Comparison of ENCODE assay signal across 28 cellular contexts in genomic region chr5:73686912-73687311, GRCh38.
A peak's percentile ranks its signal among the peaks of the same experiment; 100 is the strongest.
DNase-seq lines count a peak whose midpoint lies in the region; ATAC-seq and TF ChIP-seq lines count a peak whose summit lies in the region.
"Had no signal": no experiment of that assay in that cellular context is flagged by ENCODE, and none has a peak within 500 bp of the region (broad histone marks: within the 10 kb centered on the region; RNA-seq: fewer than 3 reads in every experiment).

No MANE protein-coding gene starts in this region.

- no peak overlapping the region for H3K4me3 ChIP-seq in GM06990 (replicated peaks; ENCODE audit: low read depth, low read length)
- H3K4me3 ChIP-seq: A549, cardiac muscle cell, coronary artery, SK-N-MC, transverse colon had no signal

- no peaks in the 10 kb centered on the region for H3K9me3 Mint-ChIP-seq in activated T-cell treated with anti-CD3 and anti-CD28 coated beads, Interleukin-2, amount 50 U/mL, for 24 hours
- H3K9me3 Mint-ChIP-seq: activated CD4-positive, alpha-beta memory T cell treated with anti-CD3 and anti-CD28 coated beads for 36 hours; activated naive CD4-positive, alpha-beta T cell treated with anti-CD3 and anti-CD28 coated beads, Interleukin-2, amount 50 U/mL, for 72 hours; activated T-helper 17 cell treated with anti-CD3 and anti-CD28 coated beads, Interleukin-2, amount 50 U/mL, for 72 hours; CD4-positive, alpha-beta memory T cell; effector memory CD8-positive, alpha-beta T cell had no signal

- no peak overlapping the region for H3K27ac Mint-ChIP-seq in activated T-cell treated with anti-CD3 and anti-CD28 coated beads, Interleukin-2, amount 50 U/mL, for 24 hours
- H3K27ac Mint-ChIP-seq: activated CD4-positive, alpha-beta memory T cell treated with anti-CD3 and anti-CD28 coated beads for 36 hours; activated naive CD4-positive, alpha-beta T cell treated with anti-CD3 and anti-CD28 coated beads, Interleukin-2, amount 50 U/mL, for 72 hours; activated T-helper 17 cell treated with anti-CD3 and anti-CD28 coated beads, Interleukin-2, amount 50 U/mL, for 72 hours; CD4-positive, alpha-beta memory T cell; effector memory CD8-positive, alpha-beta T cell; immature natural killer cell; memory B cell had no signal

- H3K36me3 ChIP-seq in GM06990 (ENCODE audit: control insufficient read depth, insufficient read depth, low read length) = no peaks in the 10 kb centered on the region
- H3K36me3 ChIP-seq: cardiac muscle cell, transverse colon had no signal

- ATAC-seq in GM18868 (IDR thresholded peaks at IDR 0.05; ENCODE audit: unreplicated experiment) = peak; percentile 54
- ATAC-seq in GM21786 (IDR thresholded peaks at IDR 0.05; ENCODE audit: unreplicated experiment) = peak; percentile 57
- peak; percentile 62 for ATAC-seq in HG03378 (IDR thresholded peaks at IDR 0.05; ENCODE audit: unreplicated experiment)
- ATAC-seq in HG03039 (IDR thresholded peaks at IDR 0.05; ENCODE audit: unreplicated experiment) = no peak
- no peak for ATAC-seq in GM19455 (IDR thresholded peaks at IDR 0.05; ENCODE audit: unreplicated experiment)
- ATAC-seq: A549; activated naive CD4-positive, alpha-beta T cell treated with anti-CD3 and anti-CD28 coated beads, Interleukin-2, amount 50 U/mL, for 72 hours; activated T-helper 17 cell treated with anti-CD3 and anti-CD28 coated beads, Interleukin-2, amount 50 U/mL, for 72 hours; effector memory CD8-positive, alpha-beta T cell; left colon had no signal

- H3K27me3 ChIP-seq in GM06990 (replicated peaks; ENCODE audit: control insufficient read depth, insufficient read depth, low read length) = no peaks in the 10 kb centered on the region
- H3K27me3 ChIP-seq: cardiac muscle cell, transverse colon had no signal

- H3K36me3 Mint-ChIP-seq in activated T-cell treated with anti-CD3 and anti-CD28 coated beads, Interleukin-2, amount 50 U/mL, for 24 hours (ENCODE audit: low read depth) = no peaks in the 10 kb centered on the region
- H3K36me3 Mint-ChIP-seq: activated CD4-positive, alpha-beta memory T cell treated with anti-CD3 and anti-CD28 coated beads for 36 hours; activated naive CD4-positive, alpha-beta T cell treated with anti-CD3 and anti-CD28 coated beads, Interleukin-2, amount 50 U/mL, for 72 hours; CD4-positive, alpha-beta memory T cell; memory B cell had no signal

- TF ChIP-seq CTCF in GM06990 (IDR thresholded peaks at IDR 0.05; ENCODE audit: insufficient read depth, low read length, poor library complexity, severe bottlenecking) = no peak

- DNase-seq in GM06990 (ENCODE audit: extremely low read depth, insufficient read length) (peak; percentile 37), H4 (ENCODE audit: low spot score) (no peak)
- no peak for DNase-seq in activated T-cell treated with anti-CD3 and anti-CD28 coated beads, Interleukin-2, amount 50 U/mL, for 24 hours
- DNase-seq: activated CD4-positive, alpha-beta memory T cell treated with anti-CD3 and anti-CD28 coated beads for 36 hours; activated CD8-positive, alpha-beta memory T cell treated with anti-CD3 and anti-CD28 coated beads, Interleukin-2, amount 50 U/mL, for 4 hours; AML-193; CD4-positive, alpha-beta memory T cell; effector memory CD8-positive, alpha-beta T cell; GOT3; immature natural killer cell; left colon; NCI-H1105; NCI-H187 treated with DMSO at 0.1 percent for 48 hours; NCI-H524 treated with DMSO at 0.1 percent for 48 hours; stimulated activated CD4-positive, alpha-beta T cell treated with anti-CD3 and anti-CD28 coated beads, Interleukin-2, amount 100 ng/mL, for 24 hours; transverse colon had no signal

- H3K4me1 Mint-ChIP-seq in activated T-cell treated with anti-CD3 and anti-CD28 coated beads, Interleukin-2, amount 50 U/mL, for 24 hours (ENCODE audit: low read depth) = peaks cover 2% of the 10 kb centered on the region
- H3K4me1 Mint-ChIP-seq: activated T-helper 17 cell treated with anti-CD3 and anti-CD28 coated beads, Interleukin-2, amount 50 U/mL, for 72 hours; CD4-positive, alpha-beta memory T cell; memory B cell had no signal

- no peak overlapping the region for H3K4me3 Mint-ChIP-seq in activated T-cell treated with anti-CD3 and anti-CD28 coated beads, Interleukin-2, amount 50 U/mL, for 24 hours
- H3K4me3 Mint-ChIP-seq: activated CD4-positive, alpha-beta memory T cell treated with anti-CD3 and anti-CD28 coated beads for 36 hours; activated T-helper 17 cell treated with anti-CD3 and anti-CD28 coated beads, Interleukin-2, amount 50 U/mL, for 72 hours; CD4-positive, alpha-beta memory T cell; effector memory CD8-positive, alpha-beta T cell; immature natural killer cell; memory B cell had no signal

- H3K27me3 Mint-ChIP-seq in activated T-cell treated with anti-CD3 and anti-CD28 coated beads, Interleukin-2, amount 50 U/mL, for 24 hours = peaks cover 4% of the 10 kb centered on the region
- H3K27me3 Mint-ChIP-seq: activated CD4-positive, alpha-beta memory T cell treated with anti-CD3 and anti-CD28 coated beads for 36 hours had no signal

Comparison
In these comparisons a context has a peak if more than half of its experiments do, and no peak if none do; other contexts are left out.
1. ATAC-seq: peak in GM18868 (single experiment), GM21786 (single experiment) and HG03378 (single experiment); none in HG03039 (single experiment) and GM19455 (single experiment).